Comparison of ENCODE assay signal across 1 cellular context in genomic region chr7:1136841-1137516, GRCh38.
TF ChIP-seq lines count a peak whose summit lies in the region.

No MANE protein-coding gene starts in this region.

TF ChIP-seq in GM23338, 12 proteins besides CTCF, POLR2A, EP300 and RAD21 (continued from another document):
- TF ChIP-seq, protein P1, sequence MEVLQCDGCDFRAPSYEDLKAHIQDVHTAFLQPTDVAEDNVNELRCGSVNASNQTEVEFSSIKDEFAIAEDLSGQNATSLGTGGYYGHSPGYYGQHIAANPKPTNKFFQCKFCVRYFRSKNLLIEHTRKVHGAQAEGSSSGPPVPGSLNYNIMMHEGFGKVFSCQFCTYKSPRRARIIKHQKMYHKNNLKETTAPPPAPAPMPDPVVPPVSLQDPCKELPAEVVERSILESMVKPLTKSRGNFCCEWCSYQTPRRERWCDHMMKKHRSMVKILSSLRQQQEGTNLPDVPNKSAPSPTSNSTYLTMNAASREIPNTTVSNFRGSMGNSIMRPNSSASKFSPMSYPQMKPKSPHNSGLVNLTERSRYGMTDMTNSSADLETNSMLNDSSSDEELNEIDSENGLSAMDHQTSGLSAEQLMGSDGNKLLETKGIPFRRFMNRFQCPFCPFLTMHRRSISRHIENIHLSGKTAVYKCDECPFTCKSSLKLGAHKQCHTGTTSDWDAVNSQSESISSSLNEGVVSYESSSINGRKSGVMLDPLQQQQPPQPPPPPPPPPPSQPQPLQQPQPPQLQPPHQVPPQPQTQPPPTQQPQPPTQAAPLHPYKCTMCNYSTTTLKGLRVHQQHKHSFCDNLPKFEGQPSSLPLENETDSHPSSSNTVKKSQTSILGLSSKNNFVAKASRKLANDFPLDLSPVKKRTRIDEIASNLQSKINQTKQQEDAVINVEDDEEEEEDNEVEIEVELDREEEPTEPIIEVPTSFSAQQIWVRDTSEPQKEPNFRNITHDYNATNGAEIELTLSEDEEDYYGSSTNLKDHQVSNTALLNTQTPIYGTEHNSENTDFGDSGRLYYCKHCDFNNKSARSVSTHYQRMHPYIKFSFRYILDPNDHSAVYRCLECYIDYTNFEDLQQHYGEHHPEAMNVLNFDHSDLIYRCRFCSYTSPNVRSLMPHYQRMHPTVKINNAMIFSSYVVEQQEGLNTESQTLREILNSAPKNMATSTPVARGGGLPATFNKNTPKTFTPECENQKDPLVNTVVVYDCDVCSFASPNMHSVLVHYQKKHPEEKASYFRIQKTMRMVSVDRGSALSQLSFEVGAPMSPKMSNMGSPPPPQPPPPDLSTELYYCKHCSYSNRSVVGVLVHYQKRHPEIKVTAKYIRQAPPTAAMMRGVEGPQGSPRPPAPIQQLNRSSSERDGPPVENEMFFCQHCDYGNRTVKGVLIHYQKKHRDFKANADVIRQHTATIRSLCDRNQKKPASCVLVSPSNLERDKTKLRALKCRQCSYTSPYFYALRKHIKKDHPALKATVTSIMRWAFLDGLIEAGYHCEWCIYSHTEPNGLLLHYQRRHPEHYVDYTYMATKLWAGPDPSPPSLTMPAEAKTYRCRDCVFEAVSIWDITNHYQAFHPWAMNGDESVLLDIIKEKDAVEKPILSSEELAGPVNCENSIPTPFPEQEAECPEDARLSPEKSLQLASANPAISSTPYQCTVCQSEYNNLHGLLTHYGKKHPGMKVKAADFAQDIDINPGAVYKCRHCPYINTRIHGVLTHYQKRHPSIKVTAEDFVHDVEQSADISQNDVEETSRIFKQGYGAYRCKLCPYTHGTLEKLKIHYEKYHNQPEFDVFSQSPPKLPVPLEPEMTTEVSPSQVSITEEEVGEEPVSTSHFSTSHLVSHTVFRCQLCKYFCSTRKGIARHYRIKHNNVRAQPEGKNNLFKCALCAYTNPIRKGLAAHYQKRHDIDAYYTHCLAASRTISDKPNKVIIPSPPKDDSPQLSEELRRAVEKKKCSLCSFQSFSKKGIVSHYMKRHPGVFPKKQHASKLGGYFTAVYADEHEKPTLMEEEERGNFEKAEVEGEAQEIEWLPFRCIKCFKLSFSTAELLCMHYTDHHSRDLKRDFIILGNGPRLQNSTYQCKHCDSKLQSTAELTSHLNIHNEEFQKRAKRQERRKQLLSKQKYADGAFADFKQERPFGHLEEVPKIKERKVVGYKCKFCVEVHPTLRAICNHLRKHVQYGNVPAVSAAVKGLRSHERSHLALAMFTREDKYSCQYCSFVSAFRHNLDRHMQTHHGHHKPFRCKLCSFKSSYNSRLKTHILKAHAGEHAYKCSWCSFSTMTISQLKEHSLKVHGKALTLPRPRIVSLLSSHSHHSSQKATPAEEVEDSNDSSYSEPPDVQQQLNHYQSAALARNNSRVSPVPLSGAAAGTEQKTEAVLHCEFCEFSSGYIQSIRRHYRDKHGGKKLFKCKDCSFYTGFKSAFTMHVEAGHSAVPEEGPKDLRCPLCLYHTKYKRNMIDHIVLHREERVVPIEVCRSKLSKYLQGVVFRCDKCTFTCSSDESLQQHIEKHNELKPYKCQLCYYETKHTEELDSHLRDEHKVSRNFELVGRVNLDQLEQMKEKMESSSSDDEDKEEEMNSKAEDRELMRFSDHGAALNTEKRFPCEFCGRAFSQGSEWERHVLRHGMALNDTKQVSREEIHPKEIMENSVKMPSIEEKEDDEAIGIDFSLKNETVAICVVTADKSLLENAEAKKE (CRISPR knock-in tag; IDR thresholded peaks at IDR 0.05) = no peak
- no peak for TF ChIP-seq NANOG (IDR thresholded peaks at IDR 0.05; ENCODE audit: borderline replicate concordance)
- TF ChIP-seq EZH2phosphoT487 (IDR thresholded peaks at IDR 0.05; ENCODE audit: unreplicated experiment) = no peak
- no peak for TF ChIP-seq STAT1 (IDR thresholded peaks at IDR 0.05; ENCODE audit: unreplicated experiment)
- no peak for TF ChIP-seq ZNF114 (CRISPR knock-in tag; IDR thresholded peaks at IDR 0.05)
